Comparison of ENCODE assay signal across 8 cellular contexts in the genomic region with DNA sequence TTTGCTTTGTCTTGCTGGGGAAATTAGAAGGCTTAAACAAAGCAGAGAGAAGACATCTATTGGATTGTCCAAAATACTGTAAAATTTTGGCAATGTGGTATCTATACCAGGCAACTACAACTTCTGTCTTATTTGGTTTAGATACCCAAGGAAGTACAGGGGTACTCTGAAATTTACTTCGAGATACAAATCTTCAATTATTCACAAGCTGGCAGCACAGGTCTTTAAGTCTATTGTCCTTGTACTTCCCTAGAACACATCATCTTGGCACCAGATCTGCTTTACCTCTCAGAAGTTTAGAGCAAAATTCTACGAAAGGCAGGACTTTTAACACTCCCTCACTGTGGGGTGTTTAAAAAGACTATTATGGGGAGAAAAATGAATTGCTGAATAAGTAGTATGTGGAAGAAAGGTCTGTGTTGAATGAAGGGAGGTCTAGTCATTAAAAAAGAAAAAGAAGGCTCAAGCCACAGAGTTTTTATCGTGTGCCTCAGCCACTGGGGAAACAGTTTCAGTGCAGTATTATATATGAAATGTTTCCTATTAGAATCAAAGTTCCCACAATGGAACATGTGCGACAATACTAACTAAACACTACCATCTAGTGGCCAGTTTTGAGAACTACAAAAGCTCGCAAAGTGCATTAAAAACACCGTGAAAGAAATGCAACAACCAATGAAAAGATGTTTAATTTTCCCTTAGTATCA.
DNase-seq lines count a peak whose midpoint lies in the region; ATAC-seq, FAIRE-seq and TF ChIP-seq lines count a peak whose summit lies in the region.

No MANE protein-coding gene starts in this region.

- H3K4me3 ChIP-seq in body of pancreas, result no peak overlapping the region
- peak overlapping the region in 2 of 8 donors; percentile 10 to 35 for H3K4me3 ChIP-seq in spleen
- no peak overlapping the region for H3K4me3 ChIP-seq in effector memory CD4-positive, alpha-beta T cell (ENCODE audit: insufficient read depth, low read depth, low read length, poor library complexity, severe bottlenecking)

- H3K27ac ChIP-seq in body of pancreas (peak overlapping the region in 2 of 4 donors; percentile 19 to 37), spleen (peak overlapping the region in 5 of 8 donors; percentile 38 to 59 (median 54))
- no peak overlapping the region for H3K27ac ChIP-seq in effector memory CD4-positive, alpha-beta T cell (ENCODE audit: insufficient read depth, low read length, poor library complexity, severe bottlenecking)

- peaks cover 10% of the 10 kb centered on the region for H3K4me1 ChIP-seq in body of pancreas
- H3K4me1 ChIP-seq in spleen, result peaks cover 13 to 35% (median 20%) of the 10 kb centered on the region in 6 donors
- H3K4me1 ChIP-seq in effector memory CD4-positive, alpha-beta T cell (ENCODE audit: control insufficient read depth, insufficient read depth, low read length, poor library complexity, severe bottlenecking), result no peaks in the 10 kb centered on the region

- TF ChIP-seq CTCF in body of pancreas (IDR thresholded peaks at IDR 0.05) (peak; percentile 58 to 90 (median 78)), spleen (IDR thresholded peaks at IDR 0.05 in 8 of 11, conservative IDR thresholded peaks at IDR 0.05 in 3 of 11) (peak; percentile 60 to 89 (median 85))

- intact Hi-C loops in body of pancreas (cut with DNase I), result loop anchor here (10.0 kb wide), 2 partner anchors 295 to 415 kb away; no protein-coding TSS in a partner anchor
- intact Hi-C loops in spleen (cut with DNase I; ENCODE audit: low total_unique reads), result loop anchor here (5.0 to 10.0 kb wide), 3 partner anchors 408 to 1145 kb away; partner anchors contain the start of genes ERCC8 and NDUFAF2

- no peaks in the 10 kb centered on the region for H3K36me3 ChIP-seq in body of pancreas (replicated peaks in 1 of 2; ENCODE audit: insufficient read depth in 1 of 2, low read depth in 2 of 2)
- H3K36me3 ChIP-seq in spleen, result no peaks in the 10 kb centered on the region
- H3K36me3 ChIP-seq in effector memory CD4-positive, alpha-beta T cell (ENCODE audit: control insufficient read depth, insufficient read depth, low read length), result no peaks in the 10 kb centered on the region

- H3K9me3 ChIP-seq in body of pancreas, result no peaks in the 10 kb centered on the region
- H3K9me3 ChIP-seq in spleen, result no peaks in the 10 kb centered on the region
- H3K9me3 ChIP-seq in effector memory CD4-positive, alpha-beta T cell (ENCODE audit: control insufficient read depth, low read length), result no peaks in the 10 kb centered on the region

- TF ChIP-seq POLR2A in body of pancreas (IDR thresholded peaks at IDR 0.05) (no peak), spleen (IDR thresholded peaks at IDR 0.05) (no peak)

- H3K27me3 ChIP-seq in body of pancreas (no peaks in the 10 kb centered on the region), spleen (replicated peaks in 1 of 7) (no peaks in the 10 kb centered on the region)
- H3K27me3 ChIP-seq in effector memory CD4-positive, alpha-beta T cell (replicated peaks; ENCODE audit: control insufficient read depth, insufficient read depth, low read length, poor library complexity, severe bottlenecking), result no peaks in the 10 kb centered on the region

- peak; percentile 85 for FAIRE-seq in GM19239 (lab: Jason Lieb, UNC)

- DNase-seq in DMS114 treated with DMSO at 0.1 percent for 48 hours (lab: John Stamatoyannopoulos, UW; ENCODE audit: unreplicated experiment) (peak; percentile 52), GM19239 (ENCODE audit: insufficient read length, low spot score) (no peak), NCI-H526 treated with DMSO at 0.1 percent for 48 hours (lab: John Stamatoyannopoulos, UW) (peak; percentile 3), body of pancreas (peak in 1 of 4 donors; percentile 28), iPS-NIHi7 (ENCODE audit: extremely low spot score) (peak; percentile 25), spleen (no peak)
- DNase-seq in effector memory CD4-positive, alpha-beta T cell, result no peak

- 13 to 17% methylated on average over 6 of the region's 6 CpGs for WGBS in body of pancreas, 2 donors
- 22 to 28% (median 24%) methylated on average over 6 of the region's 6 CpGs for WGBS in spleen, 5 donors

- peak; percentile 51 for ATAC-seq in HG03175 (IDR thresholded peaks at IDR 0.05; ENCODE audit: unreplicated experiment)
- ATAC-seq in body of pancreas, result peak; percentile 84

Comparison
In these comparisons a context has a peak if more than half of its experiments do, and no peak if none do; other contexts are left out.
1. DNase-seq: peak in DMS114 treated with DMSO at 0.1 percent for 48 hours (single experiment), NCI-H526 treated with DMSO at 0.1 percent for 48 hours (single experiment) and iPS-NIHi7 (single experiment); none in GM19239 (single experiment), spleen (single experiment) and effector memory CD4-positive, alpha-beta T cell (0 of 3).